Comparison of ENCODE assay signal across 32 cellular contexts in genomic region chr7:54080525-54080924, GRCh38.
"Had no signal": no experiment of that assay in that cellular context is flagged by ENCODE, and none has a peak within 500 bp of the region (broad histone marks: within the 10 kb centered on the region; RNA-seq: fewer than 3 reads in every experiment).

No MANE protein-coding gene starts in this region.

- H3K9me3 ChIP-seq: ascending aorta had no signal

- ATAC-seq: activated CD8-positive, alpha-beta T cell treated with anti-CD3 and anti-CD28 coated beads for 36 hours; activated naive CD8-positive, alpha-beta T cell treated with anti-CD3 and anti-CD28 coated beads, Interleukin-2, amount 50 U/mL, for 24 hours; activated T-cell treated with anti-CD3 and anti-CD28 coated beads, Interleukin-2, amount 50 U/mL, for 4 hours; activated T-cell treated with anti-CD3 and anti-CD28 coated beads, Interleukin-2, amount 50 U/mL, for 72 hours; activated T-helper 17 cell treated with anti-CD3 and anti-CD28 coated beads, Interleukin-2, amount 50 U/mL, for 72 hours had no signal

- DNase-seq: activated B cell treated with CpG ODN at 0.5 μM for 24 hours; activated CD4-positive, alpha-beta memory T cell treated with anti-CD3 and anti-CD28 coated beads for 36 hours; activated CD4-positive, alpha-beta T cell treated with anti-CD3 and anti-CD28 coated beads for 4 hours; activated CD4-positive, alpha-beta T cell treated with anti-CD3 and anti-CD28 coated beads, Interleukin-2, amount 10 ng/mL, durations not matched to agents 24 days and 14 days; activated CD4-positive, alpha-beta T cell treated with anti-CD3 and anti-CD28 coated beads, Interleukin-2, amount 50 U/mL, for 1 hour; activated CD4-positive, alpha-beta T cell treated with anti-CD3 and anti-CD28 coated beads, Interleukin-2, amount 50 U/mL, for 4 hours; activated CD4-positive, CD25-positive, alpha-beta regulatory T cell treated with anti-CD3 and anti-CD28 coated beads, Interleukin-2, amount 50 U/mL, for 72 hours; activated CD8-positive, alpha-beta memory T cell treated with anti-CD3 and anti-CD28 coated beads, Interleukin-2, amount 50 U/mL, for 4 hours; activated CD8-positive, alpha-beta T cell treated with anti-CD3 and anti-CD28 coated beads for 36 hours; activated effector memory CD4-positive, alpha-beta T cell treated with anti-CD3 and anti-CD28 coated beads, Interleukin-2, amount 50 U/mL, for 16 hours; activated gamma-delta T cell treated with Interleukin-2 at 50 U/mL for 16 hours; activated naive CD4-positive, alpha-beta T cell; activated naive CD4-positive, alpha-beta T cell treated with anti-CD3 and anti-CD28 coated beads for 36 hours; activated naive CD8-positive, alpha-beta T cell treated with anti-CD3 and anti-CD28 coated beads, Interleukin-2, amount 10 ng/mL, durations not matched to agents 7 days and 5 days; activated naive CD8-positive, alpha-beta T cell treated with anti-CD3 and anti-CD28 coated beads, Interleukin-2, amount 50 U/mL, for 24 hours; activated T-cell treated with anti-CD3 and anti-CD28 coated beads for 4 hours; activated T-cell treated with anti-CD3 and anti-CD28 coated beads, Interleukin-2, amount 50 U/mL, for 1 hour; activated T-cell treated with anti-CD3 and anti-CD28 coated beads, Interleukin-2, amount 50 U/mL, for 4 hours; activated T-cell treated with anti-CD3 and anti-CD28 coated beads, Interleukin-2, amount 50 U/mL, for 72 hours; amygdala; anterior cingulate cortex; caudate nucleus; cerebellar nuclear complex; T-helper 1 cell; T-helper 2 cell; T-helper 9 cell had no signal

- H3K4me1 ChIP-seq: ascending aorta had no signal

- FAIRE-seq: bronchial epithelial cell, TTC549 had no signal

- H3K27me3 ChIP-seq: ascending aorta, cardiac muscle cell had no signal

- H3K27ac ChIP-seq: ascending aorta, cardiac muscle cell, VCaP had no signal

- H3K36me3 ChIP-seq: ascending aorta, cardiac muscle cell had no signal

- H3K4me3 ChIP-seq: ascending aorta, cardiac muscle cell had no signal
